8 cellular contexts compared by ENCODE assay signal in the genomic region with DNA sequence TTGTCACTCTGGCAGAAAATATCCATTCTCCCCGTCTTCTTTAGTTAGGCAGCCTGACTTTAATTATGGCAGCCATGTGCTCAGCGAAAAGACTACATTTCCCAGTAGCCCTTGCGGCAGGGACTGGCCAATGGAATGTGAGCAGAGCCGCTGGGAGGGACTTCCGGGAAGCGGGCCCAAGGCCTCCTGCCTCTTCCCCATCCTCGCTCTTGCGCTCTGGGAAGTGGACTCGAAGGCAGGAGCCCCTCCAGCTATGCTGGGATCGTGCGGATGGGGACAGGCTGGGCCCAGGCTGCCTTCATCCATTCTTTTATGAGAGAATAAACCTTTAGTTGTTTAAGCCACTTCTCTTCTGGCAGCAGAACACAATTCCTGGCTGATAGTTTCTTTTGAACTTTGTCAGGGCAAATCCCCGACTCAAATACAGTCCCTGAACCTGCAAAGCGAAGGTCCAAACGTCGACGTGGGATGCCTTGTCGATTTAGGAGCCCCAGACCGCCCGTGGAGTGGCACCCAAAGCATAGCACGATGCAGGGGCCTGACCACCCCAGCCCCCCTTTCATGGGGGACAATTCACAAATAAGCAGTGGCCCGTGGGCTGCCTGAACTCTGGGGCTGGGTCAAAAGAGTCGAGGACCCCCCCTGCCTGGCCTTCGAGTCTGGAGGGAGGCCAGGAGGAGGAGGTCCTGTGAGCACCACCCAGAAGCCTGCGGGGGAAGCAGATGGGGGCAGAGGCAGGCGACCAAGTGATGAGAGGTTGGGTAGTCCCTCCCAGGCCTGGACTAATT. TPM values are rescaled to one million over a fixed set of nuclear protein-coding genes. Genes with fewer than 3 reads are reported as not detected.
DNase-seq lines count a peak whose midpoint lies in the region; ATAC-seq, FAIRE-seq and TF ChIP-seq lines count a peak whose summit lies in the region.

No MANE protein-coding gene starts in this region.

- H2BK15ac ChIP-seq in H1 (ENCODE audit: low read length), result no peak overlapping the region

- H3K4ac ChIP-seq in H1 (replicated peaks; ENCODE audit: insufficient read length, low read depth, low read length), result no peak overlapping the region

- TF ChIP-seq CTCF in H1 (IDR thresholded peaks at IDR 0.05; ENCODE audit: control extremely low read depth in 1 of 3, insufficient read depth in 1 of 3, low read depth in 1 of 3, low read length in 3 of 3) (no peak), mucosa of descending colon (IDR thresholded peaks at IDR 0.05) (no peak)

- no peaks in the 10 kb centered on the region for H3K36me3 ChIP-seq in CD4-positive, alpha-beta memory T cell (ENCODE audit: insufficient read depth, low read length)
- H3K36me3 ChIP-seq in H1 (ENCODE audit: control insufficient read depth in 2 of 4, insufficient read depth in 4 of 4, low read length in 3 of 4) (no peaks in the 10 kb centered on the region), mucosa of descending colon (ENCODE audit: low read depth) (no peaks in the 10 kb centered on the region)

- H2AFZ ChIP-seq in H1 (ENCODE audit: low read length), result 0 out of 2 replicates have a peak overlapping the region, but pooled peaks have one; percentile 37

- no peak for TF ChIP-seq POLR2A in H1 (IDR thresholded peaks at IDR 0.05; ENCODE audit: control extremely low read depth in 1 of 2, low read depth in 2 of 2, low read length in 2 of 2)

- no peak for TF ChIP-seq EP300 in H1 (IDR thresholded peaks at IDR 0.05; ENCODE audit: borderline replicate concordance in 1 of 2, low read depth in 2 of 2, low read length in 2 of 2)

- no peak overlapping the region for H2BK12ac ChIP-seq in H1 (ENCODE audit: low read depth, low read length)

- no peak overlapping the region for H4K5ac ChIP-seq in H1 (ENCODE audit: insufficient read length, low read depth, low read length)

- H3K27ac ChIP-seq in CD4-positive, alpha-beta memory T cell (ENCODE audit: low read depth, low read length), result peak overlapping the region; percentile 32
- H3K27ac ChIP-seq in H1 (ENCODE audit: low read depth, low read length), result no peak overlapping the region

- peak; percentile 81 to 89 (median 84) for DNase-seq in CD4-positive, alpha-beta memory T cell
- DNase-seq in HS-27A (ENCODE audit: low read depth), result peak; percentile 81
- peak; percentile 63 to 69 for DNase-seq in NOMO-1 (lab: John Stamatoyannopoulos, UW; ENCODE audit: unreplicated experiment in 2 of 2)
- DNase-seq in activated CD8-positive, alpha-beta memory T cell treated with anti-CD3 and anti-CD28 coated beads for 4 hours (ENCODE audit: low read depth in 2 of 2), result peak; percentile 65 to 74
- DNase-seq in H1 (ENCODE audit: low read depth in 1 of 2, low spot score in 2 of 2), result peak; percentile 82 to 87
- DNase-seq in mucosa of descending colon, result peak; percentile 87 to 95 (median 89)
- peak; percentile 60 to 63 for DNase-seq in stimulated activated CD8-positive, alpha-beta memory T cell treated with anti-CD3 and anti-CD28 coated beads, Interleukin-4, amount 100 ng/mL, for 4 hours (ENCODE audit: low read depth in 2 of 2, low spot score in 1 of 2)

- H3K4me2 ChIP-seq in H1 (ENCODE audit: insufficient read depth in 1 of 2, low read depth in 2 of 2, low read length in 2 of 2), result no peak overlapping the region

- peak overlapping the region; percentile 84; the same call in 1 of the 2 replicates for H4K8ac ChIP-seq in H1 (ENCODE audit: extremely low read depth, insufficient read depth, low read length)

- CTCF ChIA-PET in CD4-positive, alpha-beta memory T cell (lab: Charles Lee; ENCODE audit: partially characterized antibody), result interaction anchor here (1.3 to 2.1 kb wide), 3 partner anchors 14 to 152 kb away, joined by 4 to 15 read pairs (median 5); no protein-coding TSS in a partner anchor
- CTCF ChIA-PET in H1 (lab: Charles Lee; ENCODE audit: partially characterized antibody), result interaction anchor here (1.0 to 1.4 kb wide), 3 partner anchors 14 to 135 kb away, joined by 3 to 7 read pairs (median 3); no protein-coding TSS in a partner anchor

- no peaks in the 10 kb centered on the region for H3K27me3 Mint-ChIP-seq in CD4-positive, alpha-beta memory T cell

- H3K36me3 Mint-ChIP-seq in CD4-positive, alpha-beta memory T cell, result no peaks in the 10 kb centered on the region

- H3K9me3 Mint-ChIP-seq in CD4-positive, alpha-beta memory T cell, result no peaks in the 10 kb centered on the region

- H3K4me3 ChIP-seq in CD4-positive, alpha-beta memory T cell (ENCODE audit: low read length in 2 of 2), result peak overlapping the region in 1 of 2 donors; percentile 28
- H3K4me3 ChIP-seq in H1 (ENCODE audit: extremely low read depth in 1 of 4, insufficient read depth in 2 of 4, low read depth in 3 of 4, low read length in 4 of 4), result no peak overlapping the region
- H3K4me3 ChIP-seq in mucosa of descending colon, result no peak overlapping the region

- no peak overlapping the region for H3K14ac ChIP-seq in H1 (ENCODE audit: insufficient read length)

- no peaks in the 10 kb centered on the region for H3K79me1 ChIP-seq in H1 (ENCODE audit: low read depth, low read length)

- no peak overlapping the region for H3K56ac ChIP-seq in H1 (replicated peaks; ENCODE audit: insufficient read length, low read depth, low read length)

- no peak overlapping the region for H2AK5ac ChIP-seq in H1 (ENCODE audit: low read depth, low read length)

- H4K91ac ChIP-seq in H1 (replicated peaks; ENCODE audit: insufficient read length, low read length), result peak overlapping the region; percentile 72

- FAIRE-seq in H1 (lab: Jason Lieb, UNC), result peak; percentile 65

- intact Hi-C loops in CD4-positive, alpha-beta memory T cell (cut with micrococcal nuclease), result loop anchor here (1.0 kb wide), 1 partner anchor 8 kb away; no protein-coding TSS in a partner anchor
- intact Hi-C loops in mucosa of descending colon (cut with DNase I, micrococcal nuclease), result no loop called here

- H3K27ac Mint-ChIP-seq in CD4-positive, alpha-beta memory T cell, result peak overlapping the region; percentile 57 to 92 (median 89)

- no peaks in the 10 kb centered on the region for H4K20me1 ChIP-seq in H1 (replicated peaks in 1 of 2; ENCODE audit: control insufficient read depth in 1 of 2, insufficient read depth in 2 of 2, low read length in 2 of 2)

- POLR2A ChIA-PET in CD4-positive, alpha-beta memory T cell (lab: Charles Lee; ENCODE audit: partially characterized antibody), result interaction anchor here (1.3 to 1.7 kb wide), 3 partner anchors 8 to 143 kb away, joined by 3 to 5 read pairs (median 4); partner anchors contain the start of gene ADIPOR2
- POLR2A ChIA-PET in H1 (lab: Charles Lee; ENCODE audit: partially characterized antibody), result no interaction called here

- peaks cover 20% of the 10 kb centered on the region for H3K4me1 ChIP-seq in CD4-positive, alpha-beta memory T cell (ENCODE audit: insufficient read depth, low read length)
- peaks cover 0 to 4% (median 0%) of the 10 kb centered on the region in 4 experiments; a peak in 2 of 7 replicates for H3K4me1 ChIP-seq in H1 (replicated peaks in 1 of 4; ENCODE audit: control insufficient read depth in 3 of 4, insufficient read depth in 4 of 4, low read length in 3 of 4)
- H3K4me1 ChIP-seq in mucosa of descending colon (ENCODE audit: low read depth), result no peaks in the 10 kb centered on the region

- no peaks in the 10 kb centered on the region for H3K9me3 ChIP-seq in CD4-positive, alpha-beta memory T cell (ENCODE audit: control insufficient read depth in 1 of 2, low read length in 2 of 2)
- no peaks in the 10 kb centered on the region for H3K9me3 ChIP-seq in H1 (ENCODE audit: insufficient read depth in 2 of 2, low read depth in 1 of 2, low read length in 1 of 2)
- no peaks in the 10 kb centered on the region for H3K9me3 ChIP-seq in mucosa of descending colon

- no peak overlapping the region for H3K9ac ChIP-seq in H1 (replicated peaks in 1 of 4; ENCODE audit: extremely low read depth in 1 of 4, low read depth in 3 of 4, low read length in 3 of 4)

- H3K4me3 Mint-ChIP-seq in CD4-positive, alpha-beta memory T cell, result peak overlapping the region in 6 of 8 donors; percentile 1 to 57 (median 38)

- no peak overlapping the region for H2BK120ac ChIP-seq in H1 (replicated peaks; ENCODE audit: low read depth, low read length)

- WGBS in H1 (ENCODE audit: extremely low coverage in 1 of 2, insufficient coverage in 1 of 2, insufficient read length in 1 of 2, insufficient replicate concordance in 2 of 2, low coverage in 1 of 2, low lambda C conversion rate in 2 of 2, missing lambda C conversion rate in 1 of 2), 2 experiments, result 54% methylated on average over 25 of the region's 25 CpGs; no CpG with 5 or more reads in 1 of the 2 experiments

- no peak overlapping the region for H3K23ac ChIP-seq in H1 (ENCODE audit: insufficient read length)

- peaks cover 2 to 16% (median 10%) of the 10 kb centered on the region in 4 donors for H3K4me1 Mint-ChIP-seq in CD4-positive, alpha-beta memory T cell

- H3K18ac ChIP-seq in H1 (ENCODE audit: extremely low read depth, low read length), result no peak overlapping the region; the same call in 1 of the 2 replicates

- TF ChIP-seq RAD21 in H1 (IDR thresholded peaks at IDR 0.05 in 1 of 2, conservative IDR thresholded peaks at IDR 0.05 in 1 of 2; ENCODE audit: low read depth in 2 of 2, low read length in 2 of 2), result no peak

- H2BK5ac ChIP-seq in H1 (ENCODE audit: low read depth, low read length), result no peak overlapping the region

- no peak overlapping the region for H2BK20ac ChIP-seq in H1 (ENCODE audit: low read length)

- H3K27me3 ChIP-seq in CD4-positive, alpha-beta memory T cell (ENCODE audit: insufficient read depth, low read length), result no peaks in the 10 kb centered on the region
- no peaks in the 10 kb centered on the region for H3K27me3 ChIP-seq in H1 (replicated peaks in 1 of 4; ENCODE audit: control insufficient read depth in 3 of 4, extremely low read depth in 1 of 4, insufficient read depth in 3 of 4, low read length in 3 of 4)

- ATAC-seq in GM19463 (IDR thresholded peaks at IDR 0.05; ENCODE audit: unreplicated experiment) (peak; percentile 95), mucosa of descending colon (peak; percentile 95)

- no peaks in the 10 kb centered on the region for H3K79me2 ChIP-seq in H1 (ENCODE audit: control insufficient read depth in 1 of 2, insufficient read depth in 2 of 2, low read length in 2 of 2)

- no peaks in the 10 kb centered on the region for H3K23me2 ChIP-seq in H1 (ENCODE audit: low read depth, low read length)

TF ChIP-seq in H1, 55 proteins besides CTCF, POLR2A, EP300 and RAD21 (continues in another document):
- TF ChIP-seq SP4 (IDR thresholded peaks at IDR 0.05; ENCODE audit: low read length) (no peak), SIRT6 (IDR thresholded peaks at IDR 0.05; ENCODE audit: low read length) (no peak)

RNA-seq across cellular contexts. Expression of gene LRTM2, which starts 15.6 kb away (rescaled TPM):
- total RNA-seq in CD4-positive, alpha-beta memory T cell, result not detected
- not detected for polyA plus RNA-seq in CD4-positive, alpha-beta memory T cell
- total RNA-seq in H1 (2021; fragmentation: NEBNext Ultra II Directional; extraction: Animal tissue kit (Norgen Biotek cat#: 25700)), result not detected in 2 replicates
- polyA plus RNA-seq in H1 (2011; rRNA removed), result 0.05 and 0.06 TPM in 2 replicates
- polyA plus RNA-seq in H1 (2011; cell fraction: cytosol; rRNA removed), result 0.26 TPM
- 0.46 TPM for polyA plus RNA-seq in H1 (2011; cell fraction: nucleus; rRNA removed)
- polyA plus RNA-seq in H1 (2012, experiment 1 of 2), result 0.08 to 0.09 TPM in 2 of 4 replicates, not detected in the others
- polyA plus RNA-seq in H1 (2012, experiment 2 of 2), result not detected
- polyA plus RNA-seq in H1 (2013, experiment 1 of 2), result not detected
- 0.04 TPM for polyA plus RNA-seq in H1 (2013, experiment 2 of 2)
- polyA minus RNA-seq in H1 (2011; rRNA and poly(A)+ RNA removed), result not detected in 2 replicates
- not detected for polyA minus RNA-seq in H1 (2011; cell fraction: cytosol; rRNA and poly(A)+ RNA removed)
- 0.10 TPM for polyA minus RNA-seq in H1 (2011; cell fraction: nucleus; rRNA and poly(A)+ RNA removed)
- not detected for total RNA-seq in mucosa of descending colon
